25 cellular contexts compared by ENCODE assay signal in genomic region chr13:76833465-76833864, GRCh38.
"Had no signal": no experiment of that assay in that cellular context is flagged by ENCODE, and none has a peak within 500 bp of the region (broad histone marks: within the 10 kb centered on the region; RNA-seq: fewer than 3 reads in every experiment).

No MANE protein-coding gene starts in this region.

- H3K4me1 Mint-ChIP-seq: immature natural killer cell; stimulated activated naive B cell treated with anti-CD40 and anti-IgM and Interleukin-4, amounts not matched to agents 10 μg/mL and 1 μg/mL and 100 μg/mL, for 72 hours had no signal

- H3K9me3 ChIP-seq: gastroesophageal sphincter, left lung, lower lobe of right lung, pancreas, psoas muscle, right atrium auricular region, stomach, thyroid gland had no signal

- H3K36me3 ChIP-seq: brain microvascular endothelial cell, gastroesophageal sphincter, left lung, lower lobe of right lung, pancreas, right atrium auricular region, stomach, thyroid gland had no signal

- H3K9me3 Mint-ChIP-seq: activated naive CD4-positive, alpha-beta T cell treated with anti-CD3 and anti-CD28 coated beads, Interleukin-2, amount 10 ng/mL, durations not matched to agents 7 days and 5 days; activated T-helper 1 cell treated with anti-CD3 and anti-CD28 coated beads, Interleukin-12 subunit alpha, Interleukin-12 subunit beta, Interleukin-2, Interleukin-4 antibody, amounts not matched to agents 30 ng/mL and 10 ng/mL and 1 ng/mL, durations not matched to agents 14 hours and 24 hours and 36 hours; naive thymus-derived CD8-positive, alpha-beta T cell; neural crest cell; stimulated activated naive B cell treated with anti-CD40 and anti-IgM and Interleukin-4, amounts not matched to agents 10 μg/mL and 1 μg/mL and 100 μg/mL, for 72 hours had no signal

- H3K27me3 Mint-ChIP-seq: activated naive CD4-positive, alpha-beta T cell treated with anti-CD3 and anti-CD28 coated beads, Interleukin-2, amount 10 ng/mL, durations not matched to agents 7 days and 5 days had no signal

- H3K27ac ChIP-seq: brain microvascular endothelial cell, gastroesophageal sphincter, left lung, lower lobe of right lung, pancreas, psoas muscle, right atrium auricular region, thyroid gland had no signal

- H3K27ac Mint-ChIP-seq: activated naive CD4-positive, alpha-beta T cell treated with anti-CD3 and anti-CD28 coated beads, Interleukin-2, amount 10 ng/mL, durations not matched to agents 7 days and 5 days; activated T-helper 1 cell treated with anti-CD3 and anti-CD28 coated beads, Interleukin-12 subunit alpha, Interleukin-12 subunit beta, Interleukin-2, Interleukin-4 antibody, amounts not matched to agents 30 ng/mL and 10 ng/mL and 1 ng/mL, durations not matched to agents 14 hours and 24 hours and 36 hours; immature natural killer cell; naive thymus-derived CD8-positive, alpha-beta T cell; stimulated activated naive B cell treated with anti-CD40 and anti-IgM and Interleukin-4, amounts not matched to agents 10 μg/mL and 1 μg/mL and 100 μg/mL, for 72 hours had no signal

- H3K36me3 Mint-ChIP-seq: activated naive CD4-positive, alpha-beta T cell treated with anti-CD3 and anti-CD28 coated beads, Interleukin-2, amount 10 ng/mL, durations not matched to agents 7 days and 5 days; immature natural killer cell; stimulated activated naive B cell treated with anti-CD40 and anti-IgM and Interleukin-4, amounts not matched to agents 10 μg/mL and 1 μg/mL and 100 μg/mL, for 72 hours had no signal

- H3K4me3 Mint-ChIP-seq: activated naive CD4-positive, alpha-beta T cell treated with anti-CD3 and anti-CD28 coated beads, Interleukin-2, amount 10 ng/mL, durations not matched to agents 7 days and 5 days; activated T-helper 1 cell treated with anti-CD3 and anti-CD28 coated beads, Interleukin-12 subunit alpha, Interleukin-12 subunit beta, Interleukin-2, Interleukin-4 antibody, amounts not matched to agents 30 ng/mL and 10 ng/mL and 1 ng/mL, durations not matched to agents 14 hours and 24 hours and 36 hours; immature natural killer cell; naive thymus-derived CD8-positive, alpha-beta T cell; neural crest cell; stimulated activated naive B cell treated with anti-CD40 and anti-IgM and Interleukin-4, amounts not matched to agents 10 μg/mL and 1 μg/mL and 100 μg/mL, for 72 hours had no signal

- DNase-seq: activated CD4-positive, alpha-beta T cell treated with anti-CD3 and anti-CD28 coated beads for 4 hours; activated CD4-positive, alpha-beta T cell treated with anti-CD3 and anti-CD28 coated beads, Interleukin-2, amount 50 U/mL, for 48 hours; activated CD8-positive, alpha-beta memory T cell treated with anti-CD3 and anti-CD28 coated beads for 24 hours; activated effector memory CD4-positive, alpha-beta T cell treated with anti-CD3 and anti-CD28 coated beads, Interleukin-2, amount 50 U/mL, for 16 hours; activated naive CD4-positive, alpha-beta T cell treated with anti-CD3 and anti-CD28 coated beads, Interleukin-2, amount 10 ng/mL, durations not matched to agents 7 days and 5 days; amniotic stem cell; brain microvascular endothelial cell; hippocampal formation; immature natural killer cell; left lung; lower lobe of right lung; mesenchymal stem cell; naive thymus-derived CD8-positive, alpha-beta T cell; nucleus accumbens; pancreas; psoas muscle; stimulated activated CD4-positive, alpha-beta T cell treated with anti-CD3 and anti-CD28 coated beads, Interleukin-15, amount 100 ng/mL, for 24 hours; stimulated activated CD4-positive, alpha-beta T cell treated with anti-CD3 and anti-CD28 coated beads, Interleukin-2, amount 100 ng/mL, for 24 hours; stimulated activated naive B cell treated with anti-CD40 and anti-IgM and Interleukin-4, amounts not matched to agents 10 μg/mL and 1 μg/mL and 100 μg/mL, for 72 hours; stomach; thyroid gland had no signal

- H3K27me3 ChIP-seq: brain microvascular endothelial cell, gastroesophageal sphincter, left lung, pancreas, right atrium auricular region, stomach, thyroid gland had no signal

- ATAC-seq: gastroesophageal sphincter; left lung; lower lobe of right lung; naive thymus-derived CD8-positive, alpha-beta T cell; pancreas; psoas muscle; stimulated activated naive B cell treated with anti-CD40 and anti-IgM and Interleukin-4, amounts not matched to agents 10 μg/mL and 1 μg/mL and 100 μg/mL, for 72 hours had no signal

- H3K4me1 ChIP-seq: left lung, lower lobe of right lung, psoas muscle, right atrium auricular region, thyroid gland had no signal

- H3K4me3 ChIP-seq: gastroesophageal sphincter, left lung, lower lobe of right lung, pancreas, psoas muscle, right atrium auricular region, stomach, thyroid gland had no signal
